In the genomic region with DNA sequence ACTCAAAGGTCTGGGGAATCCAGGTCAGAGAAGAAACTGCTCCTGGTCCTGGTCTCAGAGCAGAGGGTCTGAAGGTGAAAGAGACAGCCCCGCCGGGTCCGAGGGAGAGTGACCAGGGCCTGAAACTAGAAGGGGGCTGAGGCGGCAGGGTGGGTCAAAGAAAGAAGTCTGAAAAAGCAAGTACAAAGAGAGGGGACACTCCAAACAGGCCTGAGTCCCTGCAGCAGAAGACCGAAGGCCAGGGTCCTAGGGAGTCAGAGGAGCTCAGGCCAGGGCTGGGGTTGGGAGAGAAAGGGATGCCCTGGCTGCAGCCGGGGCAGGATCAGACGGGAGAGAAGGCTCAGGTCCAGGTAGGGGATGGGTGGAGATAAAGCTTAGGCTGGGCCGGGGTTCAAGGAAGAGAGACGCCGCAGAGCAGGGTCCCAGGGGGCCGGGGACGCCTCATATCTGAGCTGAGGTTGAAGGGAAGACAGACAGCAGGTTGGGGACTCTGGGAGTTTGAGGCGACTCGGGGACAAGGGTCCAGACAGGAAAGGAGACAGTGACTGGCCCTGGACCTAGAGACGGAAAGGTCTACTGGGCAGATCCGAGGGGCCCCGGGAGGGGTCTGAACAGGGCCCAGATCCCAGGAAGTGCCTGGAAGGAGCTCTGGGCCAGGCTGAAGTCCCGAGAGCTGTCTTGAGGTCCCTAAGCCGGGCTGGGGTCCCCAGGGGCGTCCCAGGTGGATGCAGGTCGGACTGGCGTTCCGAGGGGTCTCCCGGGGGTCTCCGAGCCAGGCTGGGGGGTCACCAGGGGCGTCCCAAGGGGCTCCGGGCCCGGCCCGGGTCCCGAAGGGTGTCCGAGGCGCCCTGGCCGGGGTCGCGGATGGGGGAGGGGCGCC, we compare ENCODE assay signal across 8 cellular contexts. TPM values are rescaled to one million over a fixed set of nuclear protein-coding genes. Genes with fewer than 3 reads are reported as not detected.
DNase-seq lines count a peak whose midpoint lies in the region; ATAC-seq and TF ChIP-seq lines count a peak whose summit lies in the region.

No MANE protein-coding gene starts in this region.

- peaks cover 2% of the 10 kb centered on the region for H3K27me3 Mint-ChIP-seq in activated CD4-positive, alpha-beta T cell treated with anti-CD3 and anti-CD28 coated beads for 36 hours

- H2AFZ ChIP-seq in fibroblast of lung (ENCODE audit: low read length): no peak overlapping the region

- no peak for ATAC-seq in activated CD4-positive, alpha-beta T cell treated with anti-CD3 and anti-CD28 coated beads for 36 hours
- ATAC-seq in HG03520 (IDR thresholded peaks at IDR 0.05; ENCODE audit: unreplicated experiment): no peak
- no peak for ATAC-seq in GM18861 (IDR thresholded peaks at IDR 0.05; ENCODE audit: unreplicated experiment)

- no peaks in the 10 kb centered on the region for H3K9me3 ChIP-seq in fibroblast of lung (ENCODE audit: control insufficient read depth, insufficient read depth, low read depth, low read length)

- POLR2A ChIA-PET in activated CD4-positive, alpha-beta T cell treated with anti-CD3 and anti-CD28 coated beads for 36 hours (lab: Charles Lee): no interaction called here

- H3K36me3 ChIP-seq in fibroblast of lung (ENCODE audit: control insufficient read depth, insufficient read depth, low read length): peaks cover 1% of the 10 kb centered on the region

- H3K4me3 Mint-ChIP-seq in activated CD4-positive, alpha-beta T cell treated with anti-CD3 and anti-CD28 coated beads for 36 hours: peak overlapping the region; percentile 98

- H3K4me3 ChIP-seq in fibroblast of lung (replicated peaks in 1 of 4; ENCODE audit: control extremely low read depth in 1 of 4, insufficient read depth in 1 of 4, low read depth in 3 of 4, low read length in 4 of 4): peak overlapping the region; percentile 78 to 91 (median 81)

- H3K9me3 Mint-ChIP-seq in activated CD4-positive, alpha-beta T cell treated with anti-CD3 and anti-CD28 coated beads for 36 hours (ENCODE audit: low read depth): no peaks in the 10 kb centered on the region

- TF ChIP-seq CTCF in VCaP (conservative IDR thresholded peaks at IDR 0.05) (no peak), fibroblast of lung (conservative IDR thresholded peaks at IDR 0.05 in 1 of 2, IDR thresholded peaks at IDR 0.05 in 1 of 2; ENCODE audit: low read depth in 1 of 2, low read length in 2 of 2) (no peak)

- peak overlapping the region; percentile 93 for H3K27ac Mint-ChIP-seq in activated CD4-positive, alpha-beta T cell treated with anti-CD3 and anti-CD28 coated beads for 36 hours

- peak overlapping the region; percentile 87 for H3K4me2 ChIP-seq in fibroblast of lung (ENCODE audit: extremely low read depth, insufficient read depth, low read length)

- CTCF ChIA-PET in activated CD4-positive, alpha-beta T cell treated with anti-CD3 and anti-CD28 coated beads for 36 hours (lab: Charles Lee): interaction anchor here (0.7 to 1.2 kb wide), 3 partner anchors 82 to 153 kb away, joined by 3 read pairs; a partner anchor contains a TSS

- H3K27ac ChIP-seq in VCaP (peak overlapping the region; percentile 86), fibroblast of lung (ENCODE audit: insufficient read depth, low read length) (peak overlapping the region; percentile 77)

- H3K36me3 Mint-ChIP-seq in activated CD4-positive, alpha-beta T cell treated with anti-CD3 and anti-CD28 coated beads for 36 hours (ENCODE audit: low read depth): peaks cover 15% of the 10 kb centered on the region

- no peaks in the 10 kb centered on the region for H3K27me3 ChIP-seq in fibroblast of lung (ENCODE audit: control insufficient read depth, insufficient read depth, low read length)

- H3K9ac ChIP-seq in fibroblast of lung (ENCODE audit: insufficient read depth, low read length): peak overlapping the region; percentile 84

- H3K4me1 ChIP-seq in fibroblast of lung (ENCODE audit: control insufficient read depth, extremely low read depth, insufficient read depth, low read length): peaks cover 29% of the 10 kb centered on the region

- H4K20me1 ChIP-seq in fibroblast of lung (ENCODE audit: control insufficient read depth, extremely low read depth, insufficient read depth, low read length): no peaks in the 10 kb centered on the region

- H3K79me2 ChIP-seq in fibroblast of lung (ENCODE audit: control insufficient read depth, insufficient read depth, low read length): peaks cover 47% of the 10 kb centered on the region

- peaks cover 41% of the 10 kb centered on the region for H3K4me1 Mint-ChIP-seq in activated CD4-positive, alpha-beta T cell treated with anti-CD3 and anti-CD28 coated beads for 36 hours

- peak; percentile 19 for DNase-seq in activated CD4-positive, alpha-beta T cell treated with anti-CD3 and anti-CD28 coated beads for 36 hours
- DNase-seq in activated CD4-positive, alpha-beta T cell treated with anti-CD3 and anti-CD28 coated beads, Interleukin-2, amount 50 U/mL, for 4 hours: no peak
- DNase-seq in fibroblast of lung (ENCODE audit: low read depth in 2 of 2) (no peak), retina (peak; percentile 37), NCI-H1105 treated with DMSO at 0.1 percent for 48 hours (lab: John Stamatoyannopoulos, UW) (no peak)

- intact Hi-C loops in activated CD4-positive, alpha-beta T cell treated with anti-CD3 and anti-CD28 coated beads for 36 hours (cut with DNase I, micrococcal nuclease): no loop called here

RNA-seq across cellular contexts. Expression of a gene that starts 0.8 kb away (rescaled TPM):
- total RNA-seq in activated CD4-positive, alpha-beta T cell treated with anti-CD3 and anti-CD28 coated beads for 36 hours: 10 to 100 TPM; 45.0 to 46.6 TPM
- 4.4 and 6.4 TPM in 2 replicates for total RNA-seq in fibroblast of lung
- 13.7 and 14.4 TPM in 2 replicates for polyA plus RNA-seq in fibroblast of lung
- 31.8 and 34.7 TPM in 2 replicates for polyA plus RNA-seq in fibroblast of lung (2012)
- polyA minus RNA-seq in fibroblast of lung (ENCODE audit: low replicate concordance): 41.0 and 53.4 TPM in 2 replicates

RNA-seq across cellular contexts. Expression of a gene that starts 54.4 kb away (rescaled TPM):
- total RNA-seq in activated CD4-positive, alpha-beta T cell treated with anti-CD3 and anti-CD28 coated beads for 36 hours: not detected
- not detected in 2 replicates for total RNA-seq in fibroblast of lung
- polyA plus RNA-seq in fibroblast of lung: not detected in 2 replicates
- not detected in 2 replicates for polyA plus RNA-seq in fibroblast of lung (2012)
- polyA minus RNA-seq in fibroblast of lung (ENCODE audit: low replicate concordance): not detected in 2 replicates

Comparison
In these comparisons a context has a peak if more than half of its experiments do, and no peak if none do; other contexts are left out.
1. DNase-seq: peak in activated CD4-positive, alpha-beta T cell treated with anti-CD3 and anti-CD28 coated beads for 36 hours (single experiment) and retina (single experiment); none in activated CD4-positive, alpha-beta T cell treated with anti-CD3 and anti-CD28 coated beads, Interleukin-2, amount 50 U/mL, for 4 hours (0 of 2), fibroblast of lung (0 of 2) and NCI-H1105 treated with DMSO at 0.1 percent for 48 hours (single experiment).